In genomic region chr10:103975169-103975568, GRCh38 we compare ENCODE assay signal across 1 cellular context.
TF ChIP-seq lines count a peak whose summit lies in the region.

No MANE protein-coding gene starts in this region.

TF ChIP-seq in HEK293, 187 proteins besides CTCF, POLR2A, EP300 and RAD21 (continued from another document):
- TF ChIP-seq, protein P1, sequence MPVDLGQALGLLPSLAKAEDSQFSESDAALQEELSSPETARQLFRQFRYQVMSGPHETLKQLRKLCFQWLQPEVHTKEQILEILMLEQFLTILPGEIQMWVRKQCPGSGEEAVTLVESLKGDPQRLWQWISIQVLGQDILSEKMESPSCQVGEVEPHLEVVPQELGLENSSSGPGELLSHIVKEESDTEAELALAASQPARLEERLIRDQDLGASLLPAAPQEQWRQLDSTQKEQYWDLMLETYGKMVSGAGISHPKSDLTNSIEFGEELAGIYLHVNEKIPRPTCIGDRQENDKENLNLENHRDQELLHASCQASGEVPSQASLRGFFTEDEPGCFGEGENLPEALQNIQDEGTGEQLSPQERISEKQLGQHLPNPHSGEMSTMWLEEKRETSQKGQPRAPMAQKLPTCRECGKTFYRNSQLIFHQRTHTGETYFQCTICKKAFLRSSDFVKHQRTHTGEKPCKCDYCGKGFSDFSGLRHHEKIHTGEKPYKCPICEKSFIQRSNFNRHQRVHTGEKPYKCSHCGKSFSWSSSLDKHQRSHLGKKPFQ (tag by site-specific recombination; IDR thresholded peaks at IDR 0.05) = no peak
- peak; percentile 83 for TF ChIP-seq ZNF600 (tag by site-specific recombination; IDR thresholded peaks at IDR 0.05)
- TF ChIP-seq REST (tag by site-specific recombination; IDR thresholded peaks at IDR 0.05) = no peak
- TF ChIP-seq TSHZ1 (tag by site-specific recombination; IDR thresholded peaks at IDR 0.05; ENCODE audit: borderline replicate concordance) = no peak
- TF ChIP-seq ZXDB (tag by site-specific recombination; IDR thresholded peaks at IDR 0.05) = no peak
- TF ChIP-seq SP7 (tag by site-specific recombination; IDR thresholded peaks at IDR 0.05) = peak; percentile 88
- TF ChIP-seq SCRT2 (tag by site-specific recombination; IDR thresholded peaks at IDR 0.05) = peak; percentile 97
- peak; percentile 94 for TF ChIP-seq SCRT1 (tag by site-specific recombination; IDR thresholded peaks at IDR 0.05; ENCODE audit: borderline replicate concordance)
- no peak for TF ChIP-seq PRDM4 (tag by site-specific recombination; IDR thresholded peaks at IDR 0.05)
- TF ChIP-seq ZBTB8A (tag by site-specific recombination; IDR thresholded peaks at IDR 0.05) = no peak
- no peak for TF ChIP-seq ZNF510 (tag by site-specific recombination; IDR thresholded peaks at IDR 0.05; ENCODE audit: insufficient replicate concordance)
- no peak for TF ChIP-seq ZNF777 (tag by site-specific recombination; IDR thresholded peaks at IDR 0.05; ENCODE audit: borderline replicate concordance)
- TF ChIP-seq ZNF211 (tag by site-specific recombination; IDR thresholded peaks at IDR 0.05; ENCODE audit: low read depth) = no peak
- TF ChIP-seq FEZF1 (tag by site-specific recombination; IDR thresholded peaks at IDR 0.05) = no peak
- peak; percentile 26; the same call in 1 of the 2 replicates for TF ChIP-seq ZNF366 (tag by site-specific recombination; conservative IDR thresholded peaks at IDR 0.05)
- no peak for TF ChIP-seq KLF8 (tag by site-specific recombination; IDR thresholded peaks at IDR 0.05)
- no peak for TF ChIP-seq MZF1 (tag by site-specific recombination; IDR thresholded peaks at IDR 0.05; ENCODE audit: borderline replicate concordance)
- TF ChIP-seq ZFP37 (tag by site-specific recombination; IDR thresholded peaks at IDR 0.05) = no peak
- TF ChIP-seq ELK4 (IDR thresholded peaks at IDR 0.05; ENCODE audit: borderline replicate concordance, low read depth, low read length) = no peak
